ENCODE assay signal across 22 cellular contexts in genomic region chr3:128906031-128906803, GRCh38. TPM values are rescaled to one million over a fixed set of nuclear protein-coding genes. Genes with fewer than 3 reads are reported as not detected.
DNase-seq lines count a peak whose midpoint lies in the region; ATAC-seq and TF ChIP-seq lines count a peak whose summit lies in the region.
"Had no signal": no experiment of that assay in that cellular context is flagged by ENCODE, and none has a peak within 500 bp of the region (broad histone marks: within the 10 kb centered on the region; RNA-seq: fewer than 3 reads in every experiment).

No MANE protein-coding gene starts in this region.

- TF ChIP-seq CTCF in endothelial cell (IDR thresholded peaks at IDR 0.05; ENCODE audit: unreplicated experiment) = no peak

- POLR2A ChIA-PET in activated naive CD8-positive, alpha-beta T cell treated with anti-CD3 and anti-CD28 coated beads, Interleukin-2, amount 10 ng/mL, durations not matched to agents 7 days and 5 days (lab: Charles Lee) = no interaction called here

- H3K27me3 Mint-ChIP-seq in activated naive CD8-positive, alpha-beta T cell treated with anti-CD3 and anti-CD28 coated beads, Interleukin-2, amount 10 ng/mL, durations not matched to agents 7 days and 5 days = no peaks in the 10 kb centered on the region
- no peaks in the 10 kb centered on the region for H3K27me3 Mint-ChIP-seq in activated naive CD8-positive, alpha-beta T cell treated with anti-CD3 and anti-CD28 coated beads, Interleukin-2, amount 50 U/mL, for 24 hours
- no peaks in the 10 kb centered on the region for H3K27me3 Mint-ChIP-seq in activated T-helper 17 cell treated with anti-CD3 and anti-CD28 coated beads, Interleukin-2, amount 50 U/mL, for 72 hours
- H3K27me3 Mint-ChIP-seq in endothelial cell (ENCODE audit: unreplicated experiment) = peaks cover 3% of the 10 kb centered on the region
- no peaks in the 10 kb centered on the region for H3K27me3 Mint-ChIP-seq in activated CD8-positive, alpha-beta memory T cell treated with anti-CD3 and anti-CD28 coated beads, Interleukin-2, amount 10 ng/mL, durations not matched to agents 7 days and 5 days
- H3K27me3 Mint-ChIP-seq: B cell had no signal

- H3K9me3 Mint-ChIP-seq in activated naive CD8-positive, alpha-beta T cell treated with anti-CD3 and anti-CD28 coated beads, Interleukin-2, amount 10 ng/mL, durations not matched to agents 7 days and 5 days = no peaks in the 10 kb centered on the region
- no peaks in the 10 kb centered on the region for H3K9me3 Mint-ChIP-seq in activated naive CD8-positive, alpha-beta T cell treated with anti-CD3 and anti-CD28 coated beads, Interleukin-2, amount 50 U/mL, for 24 hours
- no peaks in the 10 kb centered on the region for H3K9me3 Mint-ChIP-seq in activated T-helper 17 cell treated with anti-CD3 and anti-CD28 coated beads, Interleukin-2, amount 50 U/mL, for 72 hours
- H3K9me3 Mint-ChIP-seq in endothelial cell (ENCODE audit: unreplicated experiment) = no peaks in the 10 kb centered on the region
- H3K9me3 Mint-ChIP-seq in stimulated activated effector memory CD8-positive, alpha-beta T cell treated with anti-CD3 and anti-CD28 coated beads, Interleukin-12 subunit alpha, Interleukin-12 subunit beta, amount 100 ng/mL, for 72 hours = no peaks in the 10 kb centered on the region
- no peaks in the 10 kb centered on the region for H3K9me3 Mint-ChIP-seq in activated CD8-positive, alpha-beta memory T cell treated with anti-CD3 and anti-CD28 coated beads, Interleukin-2, amount 10 ng/mL, durations not matched to agents 7 days and 5 days (ENCODE audit: low read depth)
- H3K9me3 Mint-ChIP-seq: HFFc6 had no signal

- CTCF ChIA-PET in activated CD8-positive, alpha-beta memory T cell treated with anti-CD3 and anti-CD28 coated beads, Interleukin-2, amount 10 ng/mL, durations not matched to agents 7 days and 5 days (lab: Charles Lee) = interaction anchor here (1.0 to 1.2 kb wide), 2 partner anchors 13 to 64 kb away, joined by 3 to 4 read pairs; no protein-coding TSS in a partner anchor

- peak; percentile 27 for DNase-seq in activated naive CD8-positive, alpha-beta T cell treated with anti-CD3 and anti-CD28 coated beads, Interleukin-2, amount 10 ng/mL, durations not matched to agents 7 days and 5 days
- no peak for DNase-seq in activated naive CD8-positive, alpha-beta T cell treated with anti-CD3 and anti-CD28 coated beads, Interleukin-2, amount 50 U/mL, for 24 hours
- DNase-seq in endothelial cell (ENCODE audit: low spot score) (no peak), NCI-H187 treated with DMSO at 0.1 percent for 48 hours (lab: John Stamatoyannopoulos, UW) (no peak), NCI-H345 treated with DMSO at 0.1 percent for 48 hours (lab: John Stamatoyannopoulos, UW; ENCODE audit: unreplicated experiment) (no peak)
- no peak for DNase-seq in stimulated activated effector memory CD8-positive, alpha-beta T cell treated with anti-CD3 and anti-CD28 coated beads, Interleukin-12 subunit alpha, Interleukin-12 subunit beta, amount 100 ng/mL, for 72 hours (ENCODE audit: low spot score in 2 of 2)
- no peak for DNase-seq in activated CD8-positive, alpha-beta memory T cell treated with anti-CD3 and anti-CD28 coated beads, Interleukin-2, amount 10 ng/mL, durations not matched to agents 7 days and 5 days
- DNase-seq: EL, H7, HFFc6, MG63, NCI-H1417, NCI-H1694 treated with DMSO at 0.1 percent for 48 hours, NCI-H2107, NCI-H2227 treated with DMSO at 0.1 percent for 48 hours, NCI-H510A treated with DMSO at 0.1 percent for 48 hours, NCI-H748 treated with DMSO at 0.1 percent for 48 hours, PC-9, RPMI8226, SHP77 had no signal

- H3K36me3 Mint-ChIP-seq in activated naive CD8-positive, alpha-beta T cell treated with anti-CD3 and anti-CD28 coated beads, Interleukin-2, amount 10 ng/mL, durations not matched to agents 7 days and 5 days = peaks cover 12% of the 10 kb centered on the region
- peaks cover 28% of the 10 kb centered on the region for H3K36me3 Mint-ChIP-seq in activated naive CD8-positive, alpha-beta T cell treated with anti-CD3 and anti-CD28 coated beads, Interleukin-2, amount 50 U/mL, for 24 hours (ENCODE audit: low read depth)
- H3K36me3 Mint-ChIP-seq in activated T-helper 17 cell treated with anti-CD3 and anti-CD28 coated beads, Interleukin-2, amount 50 U/mL, for 72 hours (ENCODE audit: low read depth) = peaks cover 74% of the 10 kb centered on the region
- peaks cover 38% of the 10 kb centered on the region for H3K36me3 Mint-ChIP-seq in endothelial cell (ENCODE audit: low read depth, unreplicated experiment)
- H3K36me3 Mint-ChIP-seq in stimulated activated effector memory CD8-positive, alpha-beta T cell treated with anti-CD3 and anti-CD28 coated beads, Interleukin-12 subunit alpha, Interleukin-12 subunit beta, amount 100 ng/mL, for 72 hours = peaks cover 69% of the 10 kb centered on the region
- peaks cover 23% of the 10 kb centered on the region for H3K36me3 Mint-ChIP-seq in activated CD8-positive, alpha-beta memory T cell treated with anti-CD3 and anti-CD28 coated beads, Interleukin-2, amount 10 ng/mL, durations not matched to agents 7 days and 5 days

- ATAC-seq in activated naive CD8-positive, alpha-beta T cell treated with anti-CD3 and anti-CD28 coated beads, Interleukin-2, amount 10 ng/mL, durations not matched to agents 7 days and 5 days (ENCODE audit: low read depth) = no peak
- ATAC-seq in activated naive CD8-positive, alpha-beta T cell treated with anti-CD3 and anti-CD28 coated beads, Interleukin-2, amount 50 U/mL, for 24 hours = no peak
- ATAC-seq in activated T-helper 17 cell treated with anti-CD3 and anti-CD28 coated beads, Interleukin-2, amount 50 U/mL, for 72 hours (replicated peaks) = no peak
- no peak for ATAC-seq in stimulated activated effector memory CD8-positive, alpha-beta T cell treated with anti-CD3 and anti-CD28 coated beads, Interleukin-12 subunit alpha, Interleukin-12 subunit beta, amount 100 ng/mL, for 72 hours
- no peak for ATAC-seq in activated CD8-positive, alpha-beta memory T cell treated with anti-CD3 and anti-CD28 coated beads, Interleukin-2, amount 10 ng/mL, durations not matched to agents 7 days and 5 days

- H3K4me3 Mint-ChIP-seq in activated naive CD8-positive, alpha-beta T cell treated with anti-CD3 and anti-CD28 coated beads, Interleukin-2, amount 10 ng/mL, durations not matched to agents 7 days and 5 days = no peak overlapping the region
- H3K4me3 Mint-ChIP-seq in activated naive CD8-positive, alpha-beta T cell treated with anti-CD3 and anti-CD28 coated beads, Interleukin-2, amount 50 U/mL, for 24 hours = no peak overlapping the region
- H3K4me3 Mint-ChIP-seq in activated T-helper 17 cell treated with anti-CD3 and anti-CD28 coated beads, Interleukin-2, amount 50 U/mL, for 72 hours = no peak overlapping the region
- peak overlapping the region; percentile 56 for H3K4me3 Mint-ChIP-seq in endothelial cell (ENCODE audit: unreplicated experiment)
- H3K4me3 Mint-ChIP-seq in stimulated activated effector memory CD8-positive, alpha-beta T cell treated with anti-CD3 and anti-CD28 coated beads, Interleukin-12 subunit alpha, Interleukin-12 subunit beta, amount 100 ng/mL, for 72 hours = no peak overlapping the region
- no peak overlapping the region for H3K4me3 Mint-ChIP-seq in activated CD8-positive, alpha-beta memory T cell treated with anti-CD3 and anti-CD28 coated beads, Interleukin-2, amount 10 ng/mL, durations not matched to agents 7 days and 5 days
- H3K4me3 Mint-ChIP-seq: B cell, HFFc6 had no signal

- H3K27ac Mint-ChIP-seq in activated naive CD8-positive, alpha-beta T cell treated with anti-CD3 and anti-CD28 coated beads, Interleukin-2, amount 10 ng/mL, durations not matched to agents 7 days and 5 days = peak overlapping the region; percentile 4
- no peak overlapping the region for H3K27ac Mint-ChIP-seq in activated naive CD8-positive, alpha-beta T cell treated with anti-CD3 and anti-CD28 coated beads, Interleukin-2, amount 50 U/mL, for 24 hours
- H3K27ac Mint-ChIP-seq in activated T-helper 17 cell treated with anti-CD3 and anti-CD28 coated beads, Interleukin-2, amount 50 U/mL, for 72 hours = peak overlapping the region; percentile 54
- H3K27ac Mint-ChIP-seq in endothelial cell (ENCODE audit: unreplicated experiment) = peak overlapping the region; percentile 54
- H3K27ac Mint-ChIP-seq in stimulated activated effector memory CD8-positive, alpha-beta T cell treated with anti-CD3 and anti-CD28 coated beads, Interleukin-12 subunit alpha, Interleukin-12 subunit beta, amount 100 ng/mL, for 72 hours = peak overlapping the region; percentile 14
- no peak overlapping the region for H3K27ac Mint-ChIP-seq in activated CD8-positive, alpha-beta memory T cell treated with anti-CD3 and anti-CD28 coated beads, Interleukin-2, amount 10 ng/mL, durations not matched to agents 7 days and 5 days
- H3K27ac Mint-ChIP-seq: B cell, HFFc6 had no signal

- no peaks in the 10 kb centered on the region for H3K4me1 Mint-ChIP-seq in activated naive CD8-positive, alpha-beta T cell treated with anti-CD3 and anti-CD28 coated beads, Interleukin-2, amount 10 ng/mL, durations not matched to agents 7 days and 5 days
- H3K4me1 Mint-ChIP-seq in activated naive CD8-positive, alpha-beta T cell treated with anti-CD3 and anti-CD28 coated beads, Interleukin-2, amount 50 U/mL, for 24 hours = no peaks in the 10 kb centered on the region
- H3K4me1 Mint-ChIP-seq in activated T-helper 17 cell treated with anti-CD3 and anti-CD28 coated beads, Interleukin-2, amount 50 U/mL, for 72 hours = no peaks in the 10 kb centered on the region
- H3K4me1 Mint-ChIP-seq in endothelial cell (ENCODE audit: unreplicated experiment) = no peaks in the 10 kb centered on the region
- H3K4me1 Mint-ChIP-seq in stimulated activated effector memory CD8-positive, alpha-beta T cell treated with anti-CD3 and anti-CD28 coated beads, Interleukin-12 subunit alpha, Interleukin-12 subunit beta, amount 100 ng/mL, for 72 hours = no peaks in the 10 kb centered on the region
- no peaks in the 10 kb centered on the region for H3K4me1 Mint-ChIP-seq in activated CD8-positive, alpha-beta memory T cell treated with anti-CD3 and anti-CD28 coated beads, Interleukin-2, amount 10 ng/mL, durations not matched to agents 7 days and 5 days
- H3K4me1 Mint-ChIP-seq: B cell had no signal

RNA-seq across cellular contexts. Expression of gene ACAD9, which starts 26.8 kb away (rescaled TPM):
- total RNA-seq in activated naive CD8-positive, alpha-beta T cell treated with anti-CD3 and anti-CD28 coated beads, Interleukin-2, amount 10 ng/mL, durations not matched to agents 7 days and 5 days = 10 to 100 TPM; 55.9 to 63.5 TPM
- total RNA-seq in activated T-helper 17 cell treated with anti-CD3 and anti-CD28 coated beads, Interleukin-2, amount 50 U/mL, for 72 hours = 10 to 100 TPM; 59.8 to 60.3 TPM
- total RNA-seq in endothelial cell (ENCODE audit: unreplicated experiment) = 46.5 TPM
- total RNA-seq in activated CD8-positive, alpha-beta memory T cell treated with anti-CD3 and anti-CD28 coated beads, Interleukin-2, amount 10 ng/mL, durations not matched to agents 7 days and 5 days = 10 to 100 TPM; 61.2 to 68.2 TPM

Comparison
In these comparisons a context has a peak if more than half of its experiments do, and no peak if none do; other contexts are left out.
1. H3K27ac Mint-ChIP-seq: peak in activated naive CD8-positive, alpha-beta T cell treated with anti-CD3 and anti-CD28 coated beads, Interleukin-2, amount 10 ng/mL, durations not matched to agents 7 days and 5 days (single experiment), activated T-helper 17 cell treated with anti-CD3 and anti-CD28 coated beads, Interleukin-2, amount 50 U/mL, for 72 hours (single experiment), endothelial cell (single experiment) and stimulated activated effector memory CD8-positive, alpha-beta T cell treated with anti-CD3 and anti-CD28 coated beads, Interleukin-12 subunit alpha, Interleukin-12 subunit beta, amount 100 ng/mL, for 72 hours (single experiment); none in activated naive CD8-positive, alpha-beta T cell treated with anti-CD3 and anti-CD28 coated beads, Interleukin-2, amount 50 U/mL, for 24 hours (single experiment) and activated CD8-positive, alpha-beta memory T cell treated with anti-CD3 and anti-CD28 coated beads, Interleukin-2, amount 10 ng/mL, durations not matched to agents 7 days and 5 days (single experiment).